ENCODE assay signal across 7 cellular contexts in genomic region chr19:12035220-12036172, GRCh38. TPM values are rescaled to one million over a fixed set of nuclear protein-coding genes. Genes with fewer than 3 reads are reported as not detected.
DNase-seq lines count a peak whose midpoint lies in the region; ATAC-seq and TF ChIP-seq lines count a peak whose summit lies in the region.

Gene ZNF433 (minus strand): TSS chr19:12035679. CDS start chr19:12035539, 140 bp downstream.

- no TSS peak for BruUV-seq in OCI-LY7 (replicated peaks; lab: Mats Ljungman, UMichigan)

- DNase-seq in OCI-LY7 (ENCODE audit: low spot score) (peak; percentile 77), epithelial cell of proximal tubule (ENCODE audit: low read depth) (peak; percentile 22), middle frontal gyrus (ENCODE audit: extremely low spot score, low spot score) (peak; percentile 88)
- DNase-seq in activated T-cell treated with anti-CD3 and anti-CD28 coated beads, Interleukin-2, amount 50 U/mL, for 4 hours, result peak; percentile 46
- peak; percentile 56 to 67 for DNase-seq in stimulated activated CD8-positive, alpha-beta memory T cell treated with anti-CD3 and anti-CD28 coated beads, Interleukin-15, amount 100 ng/mL, for 48 hours (ENCODE audit: low read depth in 2 of 2)

- CTCF ChIA-PET in OCI-LY7 (lab: Charles Lee; ENCODE audit: unreplicated experiment), result no interaction called here

- H3K9me3 Mint-ChIP-seq in activated T-cell treated with anti-CD3 and anti-CD28 coated beads, Interleukin-2, amount 50 U/mL, for 4 hours, result no peaks in the 10 kb centered on the region

- H4K20me1 ChIP-seq in OCI-LY7 (ENCODE audit: insufficient read depth, low read length), result no peaks in the 10 kb centered on the region

- ATAC-seq in GM18867 (IDR thresholded peaks at IDR 0.05; ENCODE audit: unreplicated experiment), result peak; percentile 49
- ATAC-seq in HG03280 (IDR thresholded peaks at IDR 0.05; ENCODE audit: unreplicated experiment), result peak; percentile 92
- ATAC-seq in activated T-cell treated with anti-CD3 and anti-CD28 coated beads, Interleukin-2, amount 50 U/mL, for 4 hours, result peak; percentile 93 to 96

- peaks cover 10% of the 10 kb centered on the region for H3K4me1 Mint-ChIP-seq in activated T-cell treated with anti-CD3 and anti-CD28 coated beads, Interleukin-2, amount 50 U/mL, for 4 hours (ENCODE audit: low read depth)

- intact Hi-C loops in OCI-LY7 (cut with micrococcal nuclease; ENCODE audit: unreplicated experiment), result no loop called here

- no peaks in the 10 kb centered on the region for H3K9me3 ChIP-seq in OCI-LY7 (ENCODE audit: low read length)

- no peaks in the 10 kb centered on the region for H3K9me2 ChIP-seq in OCI-LY7 (ENCODE audit: insufficient read depth, low read length)

- no peaks in the 10 kb centered on the region for H3K79me2 ChIP-seq in OCI-LY7 (ENCODE audit: insufficient read depth, low read depth, low read length)

- H2AFZ ChIP-seq in OCI-LY7 (ENCODE audit: low read length), result peak within 1 kb of the TSS; percentile 75

- H3K4me3 Mint-ChIP-seq in activated T-cell treated with anti-CD3 and anti-CD28 coated beads, Interleukin-2, amount 50 U/mL, for 4 hours, result peak within 1 kb of the TSS; percentile 85

- H3K36me3 ChIP-seq in OCI-LY7 (ENCODE audit: insufficient read depth, low read length), result no peaks in the 10 kb centered on the region; the same call in 1 of the 2 replicates

- peak within 1 kb of the TSS; percentile 72 for H3K4me2 ChIP-seq in OCI-LY7 (ENCODE audit: low read length)

- peaks cover 5% of the 10 kb centered on the region for H3K4me1 ChIP-seq in OCI-LY7 (ENCODE audit: insufficient read depth, low read length, poor library complexity, severe bottlenecking)

- no peak within 1 kb of the TSS for H3K27ac ChIP-seq in OCI-LY7 (ENCODE audit: low read depth, low read length, poor library complexity, severe bottlenecking)

- H3K4me3 ChIP-seq in OCI-LY7 (ENCODE audit: low read depth, low read length, poor library complexity, severe bottlenecking) (peak within 1 kb of the TSS; percentile 67), epithelial cell of proximal tubule (ENCODE audit: low read depth, low read length) (peak within 1 kb of the TSS; percentile 86)

- no peaks in the 10 kb centered on the region for H3K36me3 Mint-ChIP-seq in activated T-cell treated with anti-CD3 and anti-CD28 coated beads, Interleukin-2, amount 50 U/mL, for 4 hours (ENCODE audit: insufficient read depth)

- peaks cover 6% of the 10 kb centered on the region for H3K27me3 Mint-ChIP-seq in activated T-cell treated with anti-CD3 and anti-CD28 coated beads, Interleukin-2, amount 50 U/mL, for 4 hours (ENCODE audit: low read depth)

- POLR2A ChIA-PET in OCI-LY7 (lab: Charles Lee), result no interaction called here

- TF ChIP-seq CTCF in OCI-LY7 (conservative IDR thresholded peaks at IDR 0.05; ENCODE audit: low read length) (no peak), epithelial cell of proximal tubule (conservative IDR thresholded peaks at IDR 0.05; ENCODE audit: low read depth, low read length) (no peak)

RNA-seq across cellular contexts. Expression of gene ZNF433, which starts in this region (rescaled TPM):
- 1.6 and 1.9 TPM in 2 replicates for total RNA-seq in OCI-LY7 (2014; rRNA removed; shearing (Covaris generic))
- total RNA-seq in OCI-LY7 (2022) (0.76 and 0.89 TPM in 2 replicates), epithelial cell of proximal tubule (1.3 and 1.4 TPM in 2 replicates)
- total RNA-seq in activated T-cell treated with anti-CD3 and anti-CD28 coated beads, Interleukin-2, amount 50 U/mL, for 4 hours, result under 1 TPM; 0.16 to 0.57 (median 0.51) TPM

Comparison
In these comparisons a context has a peak if more than half of its experiments do, and no peak if none do; other contexts are left out.
1. Peak in DNase-seq and ATAC-seq in activated T-cell treated with anti-CD3 and anti-CD28 coated beads, Interleukin-2, amount 50 U/mL, for 4 hours; RNA of the gene not detected or under 1 TPM.
2. DNase-seq: peak in every context shown above with its lines; median percentile 88 in middle frontal gyrus; 77 in OCI-LY7; 62 in stimulated activated CD8-positive, alpha-beta memory T cell treated with anti-CD3 and anti-CD28 coated beads, Interleukin-15, amount 100 ng/mL, for 48 hours; 46 in activated T-cell treated with anti-CD3 and anti-CD28 coated beads, Interleukin-2, amount 50 U/mL, for 4 hours; 22 in epithelial cell of proximal tubule.